ENCODE assay signal across 8 cellular contexts in genomic region chr16:85316321-85316919, GRCh38.
DNase-seq lines count a peak whose midpoint lies in the region; ATAC-seq, FAIRE-seq and TF ChIP-seq lines count a peak whose summit lies in the region.

No MANE protein-coding gene starts in this region.

- H3K27me3 Mint-ChIP-seq in activated CD8-positive, alpha-beta memory T cell treated with anti-CD3 and anti-CD28 coated beads, Interleukin-2, amount 10 ng/mL, durations not matched to agents 7 days and 5 days = peaks cover 5% of the 10 kb centered on the region

- no peaks in the 10 kb centered on the region for H3K36me3 Mint-ChIP-seq in activated CD8-positive, alpha-beta memory T cell treated with anti-CD3 and anti-CD28 coated beads, Interleukin-2, amount 10 ng/mL, durations not matched to agents 7 days and 5 days

- peak; percentile 86 for ATAC-seq in activated CD8-positive, alpha-beta memory T cell treated with anti-CD3 and anti-CD28 coated beads, Interleukin-2, amount 10 ng/mL, durations not matched to agents 7 days and 5 days
- ATAC-seq in omental fat pad (ENCODE audit: low FRiP score) = peak; percentile 53
- no peak for ATAC-seq in HG03354 (IDR thresholded peaks at IDR 0.05; ENCODE audit: poor library complexity, severe bottlenecking, unreplicated experiment)
- no peak for ATAC-seq in GM18511 (IDR thresholded peaks at IDR 0.05; ENCODE audit: unreplicated experiment)

- H3K27ac Mint-ChIP-seq in activated CD8-positive, alpha-beta memory T cell treated with anti-CD3 and anti-CD28 coated beads, Interleukin-2, amount 10 ng/mL, durations not matched to agents 7 days and 5 days = no peak overlapping the region

- no peak for DNase-seq in AG09319 (ENCODE audit: extremely low read depth, low read depth)
- DNase-seq in GM12891 (ENCODE audit: insufficient read length, low spot score) = peak; percentile 74
- peak; percentile 58 for DNase-seq in NCI-H69 (lab: John Stamatoyannopoulos, UW)
- DNase-seq in activated CD8-positive, alpha-beta memory T cell treated with anti-CD3 and anti-CD28 coated beads, Interleukin-2, amount 10 ng/mL, durations not matched to agents 7 days and 5 days = peak; percentile 63
- DNase-seq in fibroblast of villous mesenchyme (ENCODE audit: low read depth) = peak; percentile 65
- DNase-seq in omental fat pad (ENCODE audit: low spot score) = no peak

- CTCF ChIA-PET in activated CD8-positive, alpha-beta memory T cell treated with anti-CD3 and anti-CD28 coated beads, Interleukin-2, amount 10 ng/mL, durations not matched to agents 7 days and 5 days (lab: Charles Lee) = no interaction called here

- TF ChIP-seq CTCF in AG09319 (IDR thresholded peaks at IDR 0.05; ENCODE audit: low read depth, low read length) (peak; percentile 87), fibroblast of villous mesenchyme (IDR thresholded peaks at IDR 0.05; ENCODE audit: insufficient read depth, low read depth, low read length) (peak; percentile 95), omental fat pad (IDR thresholded peaks at IDR 0.05) (peak in 1 of 3 donors; percentile 29)

- peaks cover 6% of the 10 kb centered on the region for H3K4me1 Mint-ChIP-seq in activated CD8-positive, alpha-beta memory T cell treated with anti-CD3 and anti-CD28 coated beads, Interleukin-2, amount 10 ng/mL, durations not matched to agents 7 days and 5 days

- peak; percentile 76 for FAIRE-seq in GM12891 (lab: Jason Lieb, UNC)

- no peak overlapping the region for H3K4me3 ChIP-seq in fibroblast of villous mesenchyme (ENCODE audit: low read depth, low read length)

- no peak for TF ChIP-seq POLR2A in GM12891 (IDR thresholded peaks at IDR 0.05; ENCODE audit: low read depth, low read length)

- H3K9me3 Mint-ChIP-seq in activated CD8-positive, alpha-beta memory T cell treated with anti-CD3 and anti-CD28 coated beads, Interleukin-2, amount 10 ng/mL, durations not matched to agents 7 days and 5 days (ENCODE audit: low read depth) = no peaks in the 10 kb centered on the region

- H3K4me3 Mint-ChIP-seq in activated CD8-positive, alpha-beta memory T cell treated with anti-CD3 and anti-CD28 coated beads, Interleukin-2, amount 10 ng/mL, durations not matched to agents 7 days and 5 days = no peak overlapping the region

TF ChIP-seq in GM12891, 5 proteins besides CTCF, POLR2A, EP300 and RAD21:
- TF ChIP-seq POLR2AphosphoS5 (IDR thresholded peaks at IDR 0.05; ENCODE audit: low read depth, low read length) = no peak

Comparison
In these comparisons a context has a peak if more than half of its experiments do, and no peak if none do; other contexts are left out.
1. DNase-seq: peak in GM12891 (single experiment), NCI-H69 (single experiment), activated CD8-positive, alpha-beta memory T cell treated with anti-CD3 and anti-CD28 coated beads, Interleukin-2, amount 10 ng/mL, durations not matched to agents 7 days and 5 days (single experiment) and fibroblast of villous mesenchyme (single experiment); none in AG09319 (single experiment) and omental fat pad (single experiment).
2. ATAC-seq: peak in activated CD8-positive, alpha-beta memory T cell treated with anti-CD3 and anti-CD28 coated beads, Interleukin-2, amount 10 ng/mL, durations not matched to agents 7 days and 5 days (single experiment) and omental fat pad (single experiment); none in HG03354 (single experiment) and GM18511 (single experiment).